8 cellular contexts compared by ENCODE assay signal in genomic region chr2:46942143-46942526, GRCh38. TPM values are rescaled to one million over a fixed set of nuclear protein-coding genes. Genes with fewer than 3 reads are reported as not detected.
DNase-seq lines count a peak whose midpoint lies in the region; ATAC-seq, FAIRE-seq and TF ChIP-seq lines count a peak whose summit lies in the region.

No MANE protein-coding gene starts in this region.

- H3K23ac ChIP-seq in H1 (ENCODE audit: insufficient read length): no peak overlapping the region

- peaks cover 21% of the 10 kb centered on the region for H4K20me1 ChIP-seq in BLaER1
- H4K20me1 ChIP-seq in H1 (replicated peaks in 1 of 2; ENCODE audit: control insufficient read depth in 1 of 2, insufficient read depth in 2 of 2, low read length in 2 of 2): peaks cover 0 to 2% of the 10 kb centered on the region in 2 experiments

- H3K79me1 ChIP-seq in H1 (ENCODE audit: low read depth, low read length): peaks cover 2% of the 10 kb centered on the region; the same call in 1 of the 2 replicates

- no peak overlapping the region for H2BK12ac ChIP-seq in H1 (ENCODE audit: low read depth, low read length)

- H3K4me3 ChIP-seq in BLaER1 (peak overlapping the region; percentile 96), H1 (ENCODE audit: extremely low read depth in 1 of 4, insufficient read depth in 2 of 4, low read depth in 3 of 4, low read length in 4 of 4) (peak overlapping the region; percentile 64 to 88 (median 74))

- no peak overlapping the region for H2BK120ac ChIP-seq in H1 (replicated peaks; ENCODE audit: low read depth, low read length)

- no peak overlapping the region for H4K5ac ChIP-seq in H1 (ENCODE audit: insufficient read length, low read depth, low read length)

- no peak for TF ChIP-seq EP300 in H1 (IDR thresholded peaks at IDR 0.05; ENCODE audit: borderline replicate concordance in 1 of 2, low read depth in 2 of 2, low read length in 2 of 2)

- H3K18ac ChIP-seq in H1 (ENCODE audit: extremely low read depth, low read length): no peak overlapping the region

- peak overlapping the region; percentile 4; the same call in 1 of the 2 replicates for H2BK15ac ChIP-seq in H1 (ENCODE audit: low read length)

- H3K9me3 ChIP-seq in BLaER1 (no peaks in the 10 kb centered on the region), H1 (ENCODE audit: insufficient read depth in 2 of 2, low read depth in 1 of 2, low read length in 1 of 2) (no peaks in the 10 kb centered on the region)

- DNase-seq in GM20000 (ENCODE audit: low spot score): peak; percentile 79
- DNase-seq in activated CD4-positive, alpha-beta memory T cell treated with anti-CD3 and anti-CD28 coated beads, Interleukin-2, amount 10 ng/mL, durations not matched to agents 7 days and 5 days: peak; percentile 78
- DNase-seq in H1 (ENCODE audit: low read depth in 1 of 2, low spot score in 2 of 2): no peak
- DNase-seq in naive B cell: peak; percentile 75
- DNase-seq in stimulated activated naive CD4-positive, alpha-beta T cell treated with Interleukin-2 at 50 U/mL for 16 hours (lab: John Stamatoyannopoulos, UW): peak; percentile 71
- no peak for DNase-seq in cortex of kidney (lab: John Stamatoyannopoulos, UW)

- H2AFZ ChIP-seq in H1 (ENCODE audit: low read length): peak overlapping the region; percentile 86

- H3K4me3 Mint-ChIP-seq in IgD-negative memory B cell (peak overlapping the region; percentile 98 to 99 (median 99)), naive B cell (peak overlapping the region; percentile 98 to 100 (median 99))
- H3K4me3 Mint-ChIP-seq in activated CD4-positive, alpha-beta memory T cell treated with anti-CD3 and anti-CD28 coated beads, Interleukin-2, amount 10 ng/mL, durations not matched to agents 7 days and 5 days: peak overlapping the region; percentile 99

- H3K4me2 ChIP-seq in BLaER1 (peak overlapping the region; percentile 99), H1 (ENCODE audit: insufficient read depth in 1 of 2, low read depth in 2 of 2, low read length in 2 of 2) (peak overlapping the region; percentile 93 to 98)

- WGBS in H1 (ENCODE audit: extremely low coverage in 1 of 2, insufficient coverage in 1 of 2, insufficient read length in 1 of 2, insufficient replicate concordance in 2 of 2, low coverage in 1 of 2, low lambda C conversion rate in 2 of 2, missing lambda C conversion rate in 1 of 2), 2 experiments: 10% methylated on average over 10 of the region's 10 CpGs; no CpG with 5 or more reads in 1 of the 2 experiments

- POLR2A ChIA-PET in activated CD4-positive, alpha-beta memory T cell treated with anti-CD3 and anti-CD28 coated beads, Interleukin-2, amount 10 ng/mL, durations not matched to agents 7 days and 5 days (lab: Charles Lee): interaction anchor here (0.8 to 1.9 kb wide), 3 partner anchors 13 to 461 kb away, joined by 3 to 5 read pairs (median 4); partner anchors contain the start of gene MSH2
- POLR2A ChIA-PET in H1 (lab: Charles Lee; ENCODE audit: partially characterized antibody): interaction anchor here (0.6 kb wide), 1 partner anchor 30 kb away, joined by 3 read pairs; no protein-coding TSS in a partner anchor

- H3K27ac ChIP-seq in BLaER1 (peak overlapping the region; percentile 92), H1 (ENCODE audit: low read depth, low read length) (no peak overlapping the region)

- no peak for FAIRE-seq in H1 (lab: Jason Lieb, UNC)

- H3K4me1 ChIP-seq in BLaER1: peaks cover 66% of the 10 kb centered on the region
- H3K4me1 ChIP-seq in H1 (replicated peaks in 1 of 4; ENCODE audit: control insufficient read depth in 3 of 4, insufficient read depth in 4 of 4, low read length in 3 of 4): peaks cover 3 to 8% (median 3%) of the 10 kb centered on the region in 4 experiments

- H3K9ac ChIP-seq in BLaER1 (peak overlapping the region; percentile 95), H1 (replicated peaks in 1 of 4; ENCODE audit: extremely low read depth in 1 of 4, low read depth in 3 of 4, low read length in 3 of 4) (peak overlapping the region in 3 of 4 experiments; percentile 60 to 67 (median 63); a peak in 5 of 7 replicates)

- H2BK5ac ChIP-seq in H1 (ENCODE audit: low read depth, low read length): no peak overlapping the region

- no peak overlapping the region; the same call in 1 of the 2 replicates for H2BK20ac ChIP-seq in H1 (ENCODE audit: low read length)

- CTCF ChIA-PET in activated CD4-positive, alpha-beta memory T cell treated with anti-CD3 and anti-CD28 coated beads, Interleukin-2, amount 10 ng/mL, durations not matched to agents 7 days and 5 days (lab: Charles Lee): interaction anchor here (1.1 kb wide), 1 partner anchor 13 kb away, joined by 5 read pairs; no protein-coding TSS in a partner anchor
- CTCF ChIA-PET in H1 (lab: Charles Lee; ENCODE audit: partially characterized antibody): interaction anchor here (1.0 to 1.2 kb wide), 2 partner anchors 30 to 382 kb away, joined by 3 to 5 read pairs; no protein-coding TSS in a partner anchor

- H3K4ac ChIP-seq in H1 (replicated peaks; ENCODE audit: insufficient read length, low read depth, low read length): no peak overlapping the region

- no peak overlapping the region for H3K56ac ChIP-seq in H1 (replicated peaks; ENCODE audit: insufficient read length, low read depth, low read length)

- no peak overlapping the region for H2AK5ac ChIP-seq in H1 (ENCODE audit: low read depth, low read length)

- no peak for TF ChIP-seq CTCF in GM20000 (IDR thresholded peaks at IDR 0.05; ENCODE audit: extremely low read depth, missing control alignments)
- no peak for TF ChIP-seq CTCF in H1 (IDR thresholded peaks at IDR 0.05; ENCODE audit: control extremely low read depth in 1 of 3, insufficient read depth in 1 of 3, low read depth in 1 of 3, low read length in 3 of 3)

- peak overlapping the region; percentile 98 to 100 (median 98) for H3K27ac Mint-ChIP-seq in IgD-negative memory B cell
- peak overlapping the region; percentile 99 for H3K27ac Mint-ChIP-seq in activated CD4-positive, alpha-beta memory T cell treated with anti-CD3 and anti-CD28 coated beads, Interleukin-2, amount 10 ng/mL, durations not matched to agents 7 days and 5 days
- peak overlapping the region; percentile 99 to 100 (median 99) for H3K27ac Mint-ChIP-seq in naive B cell

- peaks cover 46 to 49% (median 48%) of the 10 kb centered on the region in 3 donors for H3K4me1 Mint-ChIP-seq in IgD-negative memory B cell
- H3K4me1 Mint-ChIP-seq in activated CD4-positive, alpha-beta memory T cell treated with anti-CD3 and anti-CD28 coated beads, Interleukin-2, amount 10 ng/mL, durations not matched to agents 7 days and 5 days: peaks cover 48% of the 10 kb centered on the region
- peaks cover 48 to 78% (median 76%) of the 10 kb centered on the region in 3 donors for H3K4me1 Mint-ChIP-seq in naive B cell

- peaks cover 2% of the 10 kb centered on the region for H3K36me3 Mint-ChIP-seq in IgD-negative memory B cell
- peaks cover 35% of the 10 kb centered on the region for H3K36me3 Mint-ChIP-seq in activated CD4-positive, alpha-beta memory T cell treated with anti-CD3 and anti-CD28 coated beads, Interleukin-2, amount 10 ng/mL, durations not matched to agents 7 days and 5 days (ENCODE audit: low read depth)
- peaks cover 0 to 5% of the 10 kb centered on the region in 2 donors for H3K36me3 Mint-ChIP-seq in naive B cell

- 0 out of 2 replicates have a peak overlapping the region, but pooled peaks have one; percentile 19 for H4K8ac ChIP-seq in H1 (ENCODE audit: extremely low read depth, insufficient read depth, low read length)

- H3K9me3 Mint-ChIP-seq in IgD-negative memory B cell (no peaks in the 10 kb centered on the region), naive B cell (no peaks in the 10 kb centered on the region)
- no peaks in the 10 kb centered on the region for H3K9me3 Mint-ChIP-seq in activated CD4-positive, alpha-beta memory T cell treated with anti-CD3 and anti-CD28 coated beads, Interleukin-2, amount 10 ng/mL, durations not matched to agents 7 days and 5 days

- TF ChIP-seq POLR2A in H1 (IDR thresholded peaks at IDR 0.05; ENCODE audit: control extremely low read depth in 1 of 2, low read depth in 2 of 2, low read length in 2 of 2): no peak

- H3K14ac ChIP-seq in H1 (ENCODE audit: insufficient read length): no peak overlapping the region

- no peaks in the 10 kb centered on the region for H3K79me2 ChIP-seq in H1 (ENCODE audit: control insufficient read depth in 1 of 2, insufficient read depth in 2 of 2, low read length in 2 of 2)

- H3K27me3 Mint-ChIP-seq in IgD-negative memory B cell: no peaks in the 10 kb centered on the region
- H3K27me3 Mint-ChIP-seq in activated CD4-positive, alpha-beta memory T cell treated with anti-CD3 and anti-CD28 coated beads, Interleukin-2, amount 10 ng/mL, durations not matched to agents 7 days and 5 days: no peaks in the 10 kb centered on the region
- no peaks in the 10 kb centered on the region for H3K27me3 Mint-ChIP-seq in naive B cell

- H4K91ac ChIP-seq in H1 (replicated peaks; ENCODE audit: insufficient read length, low read length): no peak overlapping the region

- H3K36me3 ChIP-seq in BLaER1 (peaks cover 20% of the 10 kb centered on the region), H1 (ENCODE audit: control insufficient read depth in 2 of 4, insufficient read depth in 4 of 4, low read length in 3 of 4) (no peaks in the 10 kb centered on the region)

- TF ChIP-seq RAD21 in H1 (IDR thresholded peaks at IDR 0.05 in 1 of 2, conservative IDR thresholded peaks at IDR 0.05 in 1 of 2; ENCODE audit: low read depth in 2 of 2, low read length in 2 of 2): no peak

- H3K27me3 ChIP-seq in BLaER1 (no peaks in the 10 kb centered on the region), H1 (replicated peaks in 1 of 4; ENCODE audit: control insufficient read depth in 3 of 4, extremely low read depth in 1 of 4, insufficient read depth in 3 of 4, low read length in 3 of 4) (peaks cover 0 to 7% (median 2%) of the 10 kb centered on the region in 4 experiments; a peak in 4 of 7 replicates)

- peak; percentile 62 for ATAC-seq in naive B cell (ENCODE audit: low read depth in 2 of 2)

- peaks cover 7% of the 10 kb centered on the region for H3K23me2 ChIP-seq in H1 (ENCODE audit: low read depth, low read length)

RNA-seq across cellular contexts. Expression of gene TTC7A, which starts 1.1 kb away (rescaled TPM):
- 46.9 TPM for polyA plus RNA-seq in IgD-negative memory B cell
- 10 to 100 TPM; 59.3 to 62.0 TPM for total RNA-seq in activated CD4-positive, alpha-beta memory T cell treated with anti-CD3 and anti-CD28 coated beads, Interleukin-2, amount 10 ng/mL, durations not matched to agents 7 days and 5 days
- total RNA-seq in H1 (2021; fragmentation: NEBNext Ultra II Directional; extraction: Animal tissue kit (Norgen Biotek cat#: 25700)): 15.3 TPM in 2 replicates
- 7.8 and 12.5 TPM in 2 replicates for polyA plus RNA-seq in H1 (2011; rRNA removed)
- polyA plus RNA-seq in H1 (2011; cell fraction: cytosol; rRNA removed): 10.8 TPM
- 20.6 TPM for polyA plus RNA-seq in H1 (2011; cell fraction: nucleus; rRNA removed)
- 10.5 to 12.8 TPM (median 12.2 TPM) in 4 replicates for polyA plus RNA-seq in H1 (2012, experiment 1 of 2)
- 10.6 TPM for polyA plus RNA-seq in H1 (2012, experiment 2 of 2)
- 6.1 TPM for polyA plus RNA-seq in H1 (2013, experiment 1 of 2)
- polyA plus RNA-seq in H1 (2013, experiment 2 of 2): 7.3 TPM
- 11.2 and 15.1 TPM in 2 replicates for polyA minus RNA-seq in H1 (2011; rRNA and poly(A)+ RNA removed)
- polyA minus RNA-seq in H1 (2011; cell fraction: cytosol; rRNA and poly(A)+ RNA removed): 7.4 TPM
- 20.5 TPM for polyA minus RNA-seq in H1 (2011; cell fraction: nucleus; rRNA and poly(A)+ RNA removed)
- 10 to 100 TPM; 27.7 to 77.8 (median 34.1) TPM for polyA plus RNA-seq in naive B cell (ENCODE audit: low read depth in 6 of 6)

RNA-seq across cellular contexts. Expression of gene MCFD2, which starts 26.5 kb away (rescaled TPM):
- polyA plus RNA-seq in IgD-negative memory B cell (25.2 TPM), H1 (2011; rRNA removed) (29.2 and 35.2 TPM in 2 replicates), naive B cell (ENCODE audit: low read depth in 6 of 6) (10 to 100 TPM; 26.3 to 43.3 (median 33.1) TPM)
- 10 to 100 TPM; 48.4 to 48.8 TPM for total RNA-seq in activated CD4-positive, alpha-beta memory T cell treated with anti-CD3 and anti-CD28 coated beads, Interleukin-2, amount 10 ng/mL, durations not matched to agents 7 days and 5 days
- total RNA-seq in H1 (2021; fragmentation: NEBNext Ultra II Directional; extraction: Animal tissue kit (Norgen Biotek cat#: 25700)): 74.2 and 76.2 TPM in 2 replicates
- polyA plus RNA-seq in H1 (2011; cell fraction: cytosol; rRNA removed): 45.2 TPM
- polyA plus RNA-seq in H1 (2011; cell fraction: nucleus; rRNA removed): 32.5 TPM
- polyA plus RNA-seq in H1 (2012, experiment 1 of 2): 34.8 to 54.7 TPM (median 42.9 TPM) in 4 replicates
- polyA plus RNA-seq in H1 (2012, experiment 2 of 2): 12.4 TPM
- polyA plus RNA-seq in H1 (2013, experiment 1 of 2): 62.6 TPM
- 82.9 TPM for polyA plus RNA-seq in H1 (2013, experiment 2 of 2)
- polyA minus RNA-seq in H1 (2011; rRNA and poly(A)+ RNA removed): 58.1 and 81.8 TPM in 2 replicates
- 49.1 TPM for polyA minus RNA-seq in H1 (2011; cell fraction: cytosol; rRNA and poly(A)+ RNA removed)
- polyA minus RNA-seq in H1 (2011; cell fraction: nucleus; rRNA and poly(A)+ RNA removed): 43.8 TPM

Comparison
In these comparisons a context has a peak if more than half of its experiments do, and no peak if none do; other contexts are left out.
1. DNase-seq: peak in GM20000 (single experiment), activated CD4-positive, alpha-beta memory T cell treated with anti-CD3 and anti-CD28 coated beads, Interleukin-2, amount 10 ng/mL, durations not matched to agents 7 days and 5 days (single experiment), naive B cell (single experiment) and stimulated activated naive CD4-positive, alpha-beta T cell treated with Interleukin-2 at 50 U/mL for 16 hours (single experiment); none in H1 (0 of 2) and cortex of kidney (single experiment).
2. Peak in every context shown above with its lines, with median percentiles within 50 percentile points of each other: H3K27ac Mint-ChIP-seq and H3K4me3 Mint-ChIP-seq.